In the genomic region with DNA sequence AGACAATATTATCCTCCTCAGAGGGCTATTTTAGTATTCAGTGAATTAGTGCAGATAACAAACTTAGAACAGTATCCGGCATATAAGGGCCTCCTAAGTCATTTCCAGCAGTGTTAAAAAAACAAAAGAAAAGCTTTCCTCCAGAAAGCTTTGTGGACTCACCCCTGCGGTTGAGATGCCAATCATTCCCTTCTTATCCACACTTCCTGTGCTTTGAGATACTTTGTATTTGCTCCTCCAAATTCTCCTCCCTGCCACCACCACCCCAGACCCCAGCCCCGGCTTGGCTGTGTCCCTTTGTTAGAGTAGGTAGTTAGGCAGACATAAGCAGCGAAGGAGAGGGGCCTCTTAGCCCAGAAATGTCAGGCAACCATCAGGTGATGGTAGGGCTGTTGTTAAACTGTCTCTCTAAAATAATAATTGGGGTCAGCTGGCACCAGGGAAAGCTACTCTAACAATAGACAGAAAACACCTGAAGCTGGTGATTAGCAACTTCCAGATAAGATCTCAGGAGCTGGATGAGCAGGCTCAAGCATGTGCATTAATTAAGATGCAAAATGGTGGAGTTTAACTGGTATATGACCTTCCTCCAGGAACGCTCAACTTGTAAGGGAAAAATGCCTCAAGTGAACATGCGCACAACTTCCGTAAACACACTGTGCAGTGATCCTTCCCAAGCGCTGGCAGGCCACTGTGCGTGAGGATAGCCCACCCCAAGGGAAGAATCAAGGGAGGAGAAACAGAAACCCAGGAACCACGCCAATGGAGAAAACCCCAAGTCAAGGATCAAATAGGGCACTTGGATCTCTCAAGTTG, we compare ENCODE assay signal across 14 cellular contexts.
DNase-seq lines count a peak whose midpoint lies in the region; ATAC-seq, FAIRE-seq and TF ChIP-seq lines count a peak whose summit lies in the region.
"Had no signal": no experiment of that assay in that cellular context is flagged by ENCODE, and none has a peak within 500 bp of the region (broad histone marks: within the 10 kb centered on the region; RNA-seq: fewer than 3 reads in every experiment).

No MANE protein-coding gene starts in this region.

- H3K27me3 ChIP-seq in K562 (ENCODE audit: control insufficient read depth in 2 of 2, insufficient read depth in 2 of 2, low read length in 2 of 2) = no peaks in the 10 kb centered on the region
- no peaks in the 10 kb centered on the region for H3K27me3 ChIP-seq in left lung

- ATAC-seq in K562 (no peak), left lung (no peak)
- ATAC-seq: activated T-helper 17 cell treated with anti-CD3 and anti-CD28 coated beads, Interleukin-2, amount 50 U/mL, for 72 hours; stimulated activated effector memory CD8-positive, alpha-beta T cell treated with anti-CD3 and anti-CD28 coated beads, Interleukin-12 subunit alpha, Interleukin-12 subunit beta, amount 100 ng/mL, for 72 hours had no signal

- H3K9me3 ChIP-seq in K562 (replicated peaks; ENCODE audit: control insufficient read depth, insufficient read depth, low read depth, low read length) (no peaks in the 10 kb centered on the region), left lung (peaks cover 0 to 3% of the 10 kb centered on the region in 2 donors)

- H3K9me1 ChIP-seq in K562 (ENCODE audit: control insufficient read depth, insufficient read depth, low read length) = no peaks in the 10 kb centered on the region

- H2AFZ ChIP-seq in K562 (ENCODE audit: low read depth, low read length) = peak overlapping the region; percentile 7; the same call in 1 of the 2 replicates

- no peak for TF ChIP-seq RAD21 in K562 (CRISPR knock-in tag; conservative IDR thresholded peaks at IDR 0.05 in 1 of 2, IDR thresholded peaks at IDR 0.05 in 1 of 2)

- no peaks in the 10 kb centered on the region for H3K79me2 ChIP-seq in K562 (ENCODE audit: control insufficient read depth, insufficient read depth, low read length)

- no peak for FAIRE-seq in K562 (lab: Jason Lieb, UNC)
- FAIRE-seq: colon had no signal

- no peak overlapping the region for H3K27ac ChIP-seq in K562 (ENCODE audit: extremely low read depth, low read depth, low read length)
- no peak overlapping the region for H3K27ac ChIP-seq in left lung

- no peaks in the 10 kb centered on the region for H4K20me1 ChIP-seq in K562 (replicated peaks; ENCODE audit: control insufficient read depth, insufficient read depth, low read length)

- POLR2A ChIA-PET in K562 (lab: Yijun Ruan, JAX) = interaction anchor here (0.7 kb wide), 1 partner anchor 13 kb away, joined by 3 read pairs; no protein-coding TSS in a partner anchor

- peak; percentile 28 for DNase-seq in 8988T
- peak; percentile 68 for DNase-seq in HT-29 (ENCODE audit: low spot score)
- DNase-seq in K562 (ENCODE audit: extremely low read depth in 1 of 4, low spot score in 3 of 4) = no peak
- DNase-seq in iris pigment epithelial cell (ENCODE audit: low read depth) = peak; percentile 81
- no peak for DNase-seq in DMS79 treated with DMSO at 0.1 percent for 48 hours (lab: John Stamatoyannopoulos, UW)
- DNase-seq in activated T-cell treated with anti-CD3 and anti-CD28 coated beads, Interleukin-2, amount 50 U/mL, for 48 hours = no peak
- DNase-seq in left lung = no peak
- DNase-seq in activated effector memory CD4-positive, alpha-beta T cell treated with anti-CD3 and anti-CD28 coated beads, Interleukin-2, amount 50 U/mL, for 16 hours = no peak
- DNase-seq: head of caudate nucleus; Kasumi-1; stimulated activated CD4-positive, alpha-beta T cell treated with anti-CD3 and anti-CD28 coated beads, Interleukin-12 subunit alpha, Interleukin-12 subunit beta, amount 100 ng/mL, for 4 hours had no signal

- no peak overlapping the region for H3K9ac ChIP-seq in K562 (ENCODE audit: insufficient read depth in 1 of 2, low read depth in 2 of 2, low read length in 2 of 2)

- BruUV-seq in K562 (replicated peaks; lab: Mats Ljungman, UMichigan) = no TSS peak

- H3K4me3 ChIP-seq in K562 (no peak overlapping the region), left lung (no peak overlapping the region)

- H3K36me3 ChIP-seq in K562 (ENCODE audit: control insufficient read depth, insufficient read depth, low read length) = no peaks in the 10 kb centered on the region
- H3K36me3 ChIP-seq in left lung = no peaks in the 10 kb centered on the region

- in situ Hi-C loops in K562 (cut with MboI) = no loop called here

- TF ChIP-seq EP300 in K562 (IDR thresholded peaks at IDR 0.05; ENCODE audit: low read length) = no peak

- intact Hi-C loops in K562 (cut with micrococcal nuclease) = no loop called here
- intact Hi-C loops in left lung (cut with DNase I) = no loop called here

- WGBS in K562 (ENCODE audit: insufficient coverage, low coverage, missing lambda C conversion rate) = 65% methylated on average over 9 of the region's 10 CpGs

- no peak for TF ChIP-seq POLR2A in K562 (conservative IDR thresholded peaks at IDR 0.05)

- H3K4me1 ChIP-seq in K562 (replicated peaks in 1 of 2; ENCODE audit: control insufficient read depth in 2 of 2, insufficient read depth in 2 of 2, low read length in 2 of 2) (peaks cover 0 to 10% of the 10 kb centered on the region in 2 experiments; a peak in 1 of 5 replicates), left lung (no peaks in the 10 kb centered on the region)

- H3K4me2 ChIP-seq in K562 (ENCODE audit: insufficient read depth, low read length) = no peak overlapping the region

- no peak for TF ChIP-seq CTCF in K562 (IDR thresholded peaks at IDR 0.05 in 2 of 3, conservative IDR thresholded peaks at IDR 0.05 in 1 of 3; ENCODE audit: insufficient read depth in 2 of 3, low read depth in 1 of 3, low read length in 3 of 3)
- TF ChIP-seq CTCF in left lung (IDR thresholded peaks at IDR 0.05) = no peak

- CTCF ChIA-PET in K562 (lab: Yijun Ruan, JAX; ENCODE audit: low intra/inter-chr PET ratio) = no interaction called here

TF ChIP-seq in K562, 482 proteins besides CTCF, POLR2A, EP300 and RAD21:
- TF ChIP-seq, protein P1, sequence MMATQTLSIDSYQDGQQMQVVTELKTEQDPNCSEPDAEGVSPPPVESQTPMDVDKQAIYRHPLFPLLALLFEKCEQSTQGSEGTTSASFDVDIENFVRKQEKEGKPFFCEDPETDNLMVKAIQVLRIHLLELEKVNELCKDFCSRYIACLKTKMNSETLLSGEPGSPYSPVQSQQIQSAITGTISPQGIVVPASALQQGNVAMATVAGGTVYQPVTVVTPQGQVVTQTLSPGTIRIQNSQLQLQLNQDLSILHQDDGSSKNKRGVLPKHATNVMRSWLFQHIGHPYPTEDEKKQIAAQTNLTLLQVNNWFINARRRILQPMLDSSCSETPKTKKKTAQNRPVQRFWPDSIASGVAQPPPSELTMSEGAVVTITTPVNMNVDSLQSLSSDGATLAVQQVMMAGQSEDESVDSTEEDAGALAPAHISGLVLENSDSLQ (IDR thresholded peaks at IDR 0.05) = peak; percentile 62
- no peak for TF ChIP-seq STAG1 (CRISPR knock-in tag; IDR thresholded peaks at IDR 0.05; ENCODE audit: borderline replicate concordance)

Comparison
In these comparisons a context has a peak if more than half of its experiments do, and no peak if none do; other contexts are left out.
1. DNase-seq: peak in 8988T (single experiment), HT-29 (single experiment) and iris pigment epithelial cell (single experiment); none in K562 (0 of 4), DMS79 treated with DMSO at 0.1 percent for 48 hours (single experiment), activated T-cell treated with anti-CD3 and anti-CD28 coated beads, Interleukin-2, amount 50 U/mL, for 48 hours (0 of 2), left lung (0 of 2) and activated effector memory CD4-positive, alpha-beta T cell treated with anti-CD3 and anti-CD28 coated beads, Interleukin-2, amount 50 U/mL, for 16 hours (single experiment).